In genomic region chr2:85601771-85602475, GRCh38 we compare ENCODE assay signal across 8 cellular contexts.
DNase-seq lines count a peak whose midpoint lies in the region; ATAC-seq and TF ChIP-seq lines count a peak whose summit lies in the region.

No MANE protein-coding gene starts in this region.

- ATAC-seq in GM18519 (IDR thresholded peaks at IDR 0.05; ENCODE audit: low FRiP score, unreplicated experiment) = peak; percentile 11
- peak; percentile 41 for ATAC-seq in HG03025 (IDR thresholded peaks at IDR 0.05; ENCODE audit: low FRiP score, unreplicated experiment)
- ATAC-seq in SK-N-SH treated with all-trans-retinoic acid at 6 μM for 48 hours = peak; percentile 50

- H3K36me3 ChIP-seq in ACC112 (ENCODE audit: insufficient read depth, low read length) (no peaks in the 10 kb centered on the region), mucosa of stomach (ENCODE audit: control insufficient read depth, insufficient read depth, low read length) (peaks cover 6% of the 10 kb centered on the region)

- H3K79me2 ChIP-seq in ACC112 (ENCODE audit: control insufficient read depth, insufficient read depth, low read length, unreplicated experiment) = peaks cover 16% of the 10 kb centered on the region

- no peaks in the 10 kb centered on the region for H3K9me3 ChIP-seq in mucosa of stomach (ENCODE audit: control insufficient read depth, low read length)

- H3K27me3 ChIP-seq in ACC112 (ENCODE audit: insufficient read depth, low read length) (no peaks in the 10 kb centered on the region), mucosa of stomach (ENCODE audit: control insufficient read depth, insufficient read depth, low read length) (no peaks in the 10 kb centered on the region)

- DNase-seq in epithelial cell of prostate (ENCODE audit: low read depth, low spot score) (no peak), COLO829 (ENCODE audit: low spot score) (no peak), NCI-H510A (lab: John Stamatoyannopoulos, UW) (no peak)

- H3K4me1 ChIP-seq in ACC112 (ENCODE audit: control insufficient read depth, insufficient read depth, low read length, unreplicated experiment) (peaks cover 33% of the 10 kb centered on the region), mucosa of stomach (ENCODE audit: control insufficient read depth, insufficient read depth, low read length) (peaks cover 22% of the 10 kb centered on the region)

- no peak overlapping the region for H2AFZ ChIP-seq in ACC112 (ENCODE audit: low read length, unreplicated experiment)

- H3K9ac ChIP-seq in mucosa of stomach (ENCODE audit: low read length) = peak overlapping the region; percentile 61

- peak overlapping the region; percentile 87 for H3K4me3 ChIP-seq in ACC112 (ENCODE audit: low read depth, low read length)
- H3K4me3 ChIP-seq in mucosa of stomach (ENCODE audit: low read length) = peak overlapping the region; percentile 16

- H3K27ac ChIP-seq in ACC112 (ENCODE audit: low read depth, low read length) (no peak overlapping the region), epithelial cell of prostate (peak overlapping the region; percentile 60)

TF ChIP-seq in SK-N-SH treated with all-trans-retinoic acid at 6 μM for 48 hours, 23 proteins besides CTCF, POLR2A, EP300 and RAD21:
- TF ChIP-seq, protein P1, sequence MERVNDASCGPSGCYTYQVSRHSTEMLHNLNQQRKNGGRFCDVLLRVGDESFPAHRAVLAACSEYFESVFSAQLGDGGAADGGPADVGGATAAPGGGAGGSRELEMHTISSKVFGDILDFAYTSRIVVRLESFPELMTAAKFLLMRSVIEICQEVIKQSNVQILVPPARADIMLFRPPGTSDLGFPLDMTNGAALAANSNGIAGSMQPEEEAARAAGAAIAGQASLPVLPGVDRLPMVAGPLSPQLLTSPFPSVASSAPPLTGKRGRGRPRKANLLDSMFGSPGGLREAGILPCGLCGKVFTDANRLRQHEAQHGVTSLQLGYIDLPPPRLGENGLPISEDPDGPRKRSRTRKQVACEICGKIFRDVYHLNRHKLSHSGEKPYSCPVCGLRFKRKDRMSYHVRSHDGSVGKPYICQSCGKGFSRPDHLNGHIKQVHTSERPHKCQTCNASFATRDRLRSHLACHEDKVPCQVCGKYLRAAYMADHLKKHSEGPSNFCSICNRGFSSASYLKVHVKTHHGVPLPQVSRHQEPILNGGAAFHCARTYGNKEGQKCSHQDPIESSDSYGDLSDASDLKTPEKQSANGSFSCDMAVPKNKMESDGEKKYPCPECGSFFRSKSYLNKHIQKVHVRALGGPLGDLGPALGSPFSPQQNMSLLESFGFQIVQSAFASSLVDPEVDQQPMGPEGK (CRISPR knock-in tag; IDR thresholded peaks at IDR 0.05; ENCODE audit: borderline replicate concordance) = no peak
- TF ChIP-seq ISL1 (CRISPR knock-in tag; IDR thresholded peaks at IDR 0.05) (no peak), RARB (CRISPR knock-in tag; IDR thresholded peaks at IDR 0.05) (no peak), ZFP3 (CRISPR knock-in tag; IDR thresholded peaks at IDR 0.05) (no peak)
TF ChIP-seq in SK-N-SH treated with all-trans-retinoic acid at 6 μM for 48 hours: peak in this region for 0.
